Comparison of ENCODE assay signal across 9 cellular contexts in the genomic region with DNA sequence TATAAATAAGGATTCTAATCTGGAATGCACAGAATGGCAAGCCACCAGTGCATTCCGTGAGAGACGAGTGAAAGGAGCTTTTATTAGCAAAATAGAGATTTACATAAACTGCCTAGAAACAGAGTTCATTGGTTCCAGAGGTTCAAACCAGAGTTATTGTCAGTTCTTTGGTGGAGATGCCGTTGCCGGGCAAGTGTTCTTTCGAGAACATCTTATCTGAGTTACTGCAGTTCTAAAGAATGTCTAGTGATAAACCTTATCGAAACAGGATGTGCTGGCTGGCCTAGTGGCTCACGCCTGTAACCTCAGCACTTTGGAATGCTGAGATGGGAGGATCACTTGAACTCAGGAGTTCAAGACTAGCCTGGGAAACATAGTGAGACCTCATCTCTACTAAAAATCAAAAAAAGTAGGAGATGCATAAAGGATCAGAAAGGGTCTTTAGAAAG. TPM values are rescaled to one million over a fixed set of nuclear protein-coding genes. Genes with fewer than 3 reads are reported as not detected.
DNase-seq lines count a peak whose midpoint lies in the region; ATAC-seq and TF ChIP-seq lines count a peak whose summit lies in the region.
"Had no signal": no experiment of that assay in that cellular context is flagged by ENCODE, and none has a peak within 500 bp of the region (broad histone marks: within the 10 kb centered on the region; RNA-seq: fewer than 3 reads in every experiment).

No MANE protein-coding gene starts in this region.

- DNase-seq in Calu3 (peak; percentile 73), HEK293T (ENCODE audit: extremely low spot score) (peak; percentile 81), fibroblast of villous mesenchyme (ENCODE audit: low read depth) (peak; percentile 98), neural progenitor cell (ENCODE audit: low spot score) (peak; percentile 23), NCI-H1105 treated with DMSO at 0.1 percent for 48 hours (lab: John Stamatoyannopoulos, UW) (no peak), NCI-H2107 treated with DMSO at 0.1 percent for 48 hours (lab: John Stamatoyannopoulos, UW; ENCODE audit: unreplicated experiment) (no peak)
- peak; percentile 7 for DNase-seq in T-helper 2 cell treated with Interferon-gamma antibody and Interleukin-4, amounts not matched to agents 5 μg/mL and 100 μg/mL, for 36 hours (ENCODE audit: low spot score)

- BruUV-seq in Calu3 (replicated peaks; lab: Mats Ljungman, UMichigan), result no TSS peak

- H3K79me2 ChIP-seq in neural progenitor cell (ENCODE audit: low read depth), result no peaks in the 10 kb centered on the region

- H3K36me3 Mint-ChIP-seq in Calu3 (ENCODE audit: insufficient read depth, unreplicated experiment) (peaks cover 9% of the 10 kb centered on the region), neural progenitor cell (no peaks in the 10 kb centered on the region)
- no peaks in the 10 kb centered on the region for H3K36me3 Mint-ChIP-seq in T-helper 2 cell treated with Interferon-gamma antibody and Interleukin-4, amounts not matched to agents 5 μg/mL and 100 μg/mL, for 36 hours (ENCODE audit: low read depth)

- H3K4me1 Mint-ChIP-seq in Calu3 (ENCODE audit: low read depth, unreplicated experiment) (peaks cover 45% of the 10 kb centered on the region), neural progenitor cell (no peaks in the 10 kb centered on the region)
- peaks cover 4% of the 10 kb centered on the region for H3K4me1 Mint-ChIP-seq in T-helper 2 cell treated with Interferon-gamma antibody and Interleukin-4, amounts not matched to agents 5 μg/mL and 100 μg/mL, for 36 hours (ENCODE audit: low read depth)

- TF ChIP-seq CTCF in Calu3 (IDR thresholded peaks at IDR 0.05; ENCODE audit: unreplicated experiment), result no peak
- no peak for TF ChIP-seq CTCF in fibroblast of villous mesenchyme (IDR thresholded peaks at IDR 0.05; ENCODE audit: insufficient read depth, low read depth, low read length)
- no peak for TF ChIP-seq CTCF in neural progenitor cell (IDR thresholded peaks at IDR 0.05)

- H3K27me3 ChIP-seq in neural progenitor cell, result no peaks in the 10 kb centered on the region

- H3F3A ChIP-seq in neural progenitor cell (ENCODE audit: low read depth), result no peaks in the 10 kb centered on the region

- peak overlapping the region; percentile 12 for H2AFZ ChIP-seq in neural progenitor cell (replicated peaks)

- ATAC-seq in HG03457 (IDR thresholded peaks at IDR 0.05; ENCODE audit: unreplicated experiment), result no peak

- H3K36me3 ChIP-seq in neural progenitor cell, result no peaks in the 10 kb centered on the region

- H3K27ac Mint-ChIP-seq in Calu3 (ENCODE audit: unreplicated experiment), result peak overlapping the region; percentile 87
- H3K27ac Mint-ChIP-seq in T-helper 2 cell treated with Interferon-gamma antibody and Interleukin-4, amounts not matched to agents 5 μg/mL and 100 μg/mL, for 36 hours, result no peak overlapping the region
- H3K27ac Mint-ChIP-seq in neural progenitor cell, result no peak overlapping the region

- H3K4me2 ChIP-seq in neural progenitor cell, result no peak overlapping the region

- intact Hi-C loops in Calu3 (cut with micrococcal nuclease; ENCODE audit: unreplicated experiment), result loop anchor here (2.0 kb wide), 2 partner anchors 18 to 20 kb away; partner anchors contain the start of gene EVI5

- no peak overlapping the region for H3K4me3 Mint-ChIP-seq in Calu3 (ENCODE audit: low read depth, unreplicated experiment)
- H3K4me3 Mint-ChIP-seq in T-helper 2 cell treated with Interferon-gamma antibody and Interleukin-4, amounts not matched to agents 5 μg/mL and 100 μg/mL, for 36 hours, result no peak overlapping the region
- no peak overlapping the region for H3K4me3 Mint-ChIP-seq in neural progenitor cell

- H3K4me1 ChIP-seq in neural progenitor cell, result no peaks in the 10 kb centered on the region

- no peaks in the 10 kb centered on the region for H4K20me1 ChIP-seq in neural progenitor cell (ENCODE audit: low read depth)

- POLR2A ChIA-PET in HEK293T (lab: Yijun Ruan, JAX), result interaction anchor here (0.7 to 1.6 kb wide), 5 partner anchors 10 to 915 kb away, joined by 3 to 8 read pairs (median 3); partner anchors contain the start of genes EVI5 and RPL5

- H3K27ac ChIP-seq in neural progenitor cell, result no peak overlapping the region
- H3K27ac ChIP-seq: skin epidermis had no signal

- CTCF ChIA-PET in Calu3 (lab: Charles Lee) (interaction anchor here (0.7 to 2.1 kb wide), 3 partner anchors 8 to 20 kb away, joined by 4 to 7 read pairs (median 6); partner anchors contain the start of gene EVI5), HEK293T (lab: Yijun Ruan, JAX) (interaction anchor here (0.6 kb wide), 1 partner anchor 659 kb away, joined by 3 read pairs; no protein-coding TSS in a partner anchor)

- H3K9ac ChIP-seq in neural progenitor cell, result no peak overlapping the region

- no peaks in the 10 kb centered on the region for H3K9me3 ChIP-seq in neural progenitor cell (ENCODE audit: low read depth)

- peaks cover 5% of the 10 kb centered on the region for H3K9me3 Mint-ChIP-seq in Calu3 (ENCODE audit: low read depth, unreplicated experiment)
- no peaks in the 10 kb centered on the region for H3K9me3 Mint-ChIP-seq in T-helper 2 cell treated with Interferon-gamma antibody and Interleukin-4, amounts not matched to agents 5 μg/mL and 100 μg/mL, for 36 hours
- no peaks in the 10 kb centered on the region for H3K9me3 Mint-ChIP-seq in neural progenitor cell

- H3K4me3 ChIP-seq in fibroblast of villous mesenchyme (ENCODE audit: low read depth, low read length) (no peak overlapping the region), neural progenitor cell (no peak overlapping the region)
- H3K4me3 ChIP-seq: skin epidermis had no signal

- H3K27me3 Mint-ChIP-seq in Calu3 (ENCODE audit: unreplicated experiment) (no peaks in the 10 kb centered on the region), neural progenitor cell (ENCODE audit: insufficient read depth, low read depth) (peaks cover 2% of the 10 kb centered on the region)
- peaks cover 19% of the 10 kb centered on the region for H3K27me3 Mint-ChIP-seq in T-helper 2 cell treated with Interferon-gamma antibody and Interleukin-4, amounts not matched to agents 5 μg/mL and 100 μg/mL, for 36 hours (ENCODE audit: low read depth)

TF ChIP-seq in HEK293T, 16 proteins besides CTCF, POLR2A, EP300 and RAD21:
- TF ChIP-seq ELF4 (IDR thresholded peaks at IDR 0.05), result no peak

RNA-seq across cellular contexts. Expression of gene EVI5, which starts 19.8 kb away (rescaled TPM):
- total RNA-seq in Calu3 (2022), result 29.5 and 33.9 TPM in 2 replicates
- total RNA-seq in fibroblast of villous mesenchyme, result 58.7 and 69.6 TPM in 2 replicates
- 13.7 TPM in 2 replicates for total RNA-seq in neural progenitor cell (ENCODE audit: low replicate concordance)

RNA-seq across cellular contexts. Expression of gene RPL5, which starts 27.1 kb away (rescaled TPM):
- total RNA-seq in Calu3 (2022), result 672 and 835 TPM in 2 replicates
- 920 and 947 TPM in 2 replicates for total RNA-seq in fibroblast of villous mesenchyme
- 3,057 and 3,732 TPM in 2 replicates for total RNA-seq in neural progenitor cell (ENCODE audit: low replicate concordance)

Comparison
In these comparisons a context has a peak if more than half of its experiments do, and no peak if none do; other contexts are left out.
1. DNase-seq: peak in Calu3 (single experiment), HEK293T (single experiment), T-helper 2 cell treated with Interferon-gamma antibody and Interleukin-4, amounts not matched to agents 5 μg/mL and 100 μg/mL, for 36 hours (single experiment), fibroblast of villous mesenchyme (single experiment) and neural progenitor cell (single experiment); none in NCI-H1105 treated with DMSO at 0.1 percent for 48 hours (single experiment) and NCI-H2107 treated with DMSO at 0.1 percent for 48 hours (single experiment).